In the genomic region with DNA sequence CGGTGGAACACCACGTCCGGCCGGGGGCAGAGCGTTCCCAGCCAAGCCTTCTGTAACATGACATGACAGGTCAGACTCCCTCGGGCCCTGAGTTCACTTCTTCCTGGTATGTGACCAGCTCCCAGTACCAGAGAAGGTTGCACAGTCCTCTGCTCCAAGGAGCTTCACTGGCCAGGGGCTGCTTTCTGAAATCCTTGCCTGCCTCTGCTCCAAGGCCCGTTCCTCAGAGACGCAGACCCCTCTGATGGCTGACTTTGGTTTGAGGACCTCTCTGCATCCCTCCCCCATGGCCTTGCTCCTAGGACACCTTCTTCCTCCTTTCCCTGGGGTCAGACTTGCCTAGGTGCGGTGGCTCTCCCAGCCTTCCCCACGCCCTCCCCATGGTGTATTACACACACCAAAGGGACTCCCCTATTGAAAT, we compare ENCODE assay signal across 2 cellular contexts.
TF ChIP-seq lines count a peak whose summit lies in the region.

No MANE protein-coding gene starts in this region.

TF ChIP-seq in SK-N-SH, 30 proteins besides CTCF, POLR2A, EP300 and RAD21 (continued from another document):
- TF ChIP-seq, protein P1, sequence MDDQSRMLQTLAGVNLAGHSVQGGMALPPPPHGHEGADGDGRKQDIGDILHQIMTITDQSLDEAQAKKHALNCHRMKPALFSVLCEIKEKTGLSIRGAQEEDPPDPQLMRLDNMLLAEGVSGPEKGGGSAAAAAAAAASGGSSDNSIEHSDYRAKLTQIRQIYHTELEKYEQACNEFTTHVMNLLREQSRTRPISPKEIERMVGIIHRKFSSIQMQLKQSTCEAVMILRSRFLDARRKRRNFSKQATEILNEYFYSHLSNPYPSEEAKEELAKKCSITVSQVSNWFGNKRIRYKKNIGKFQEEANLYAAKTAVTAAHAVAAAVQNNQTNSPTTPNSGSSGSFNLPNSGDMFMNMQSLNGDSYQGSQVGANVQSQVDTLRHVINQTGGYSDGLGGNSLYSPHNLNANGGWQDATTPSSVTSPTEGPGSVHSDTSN (IDR thresholded peaks at IDR 0.05) = no peak
- TF ChIP-seq JUND (IDR thresholded peaks at IDR 0.05) (no peak), CHD2 (IDR thresholded peaks at IDR 0.05; ENCODE audit: low read length, partially characterized antibody) (no peak), YY1 (IDR thresholded peaks at IDR 0.05; ENCODE audit: low read depth) (no peak)

TF ChIP-seq in SK-N-SH treated with all-trans-retinoic acid at 6 μM for 48 hours, 23 proteins besides CTCF, POLR2A, EP300 and RAD21 (continued from another document):
- TF ChIP-seq, protein P2, sequence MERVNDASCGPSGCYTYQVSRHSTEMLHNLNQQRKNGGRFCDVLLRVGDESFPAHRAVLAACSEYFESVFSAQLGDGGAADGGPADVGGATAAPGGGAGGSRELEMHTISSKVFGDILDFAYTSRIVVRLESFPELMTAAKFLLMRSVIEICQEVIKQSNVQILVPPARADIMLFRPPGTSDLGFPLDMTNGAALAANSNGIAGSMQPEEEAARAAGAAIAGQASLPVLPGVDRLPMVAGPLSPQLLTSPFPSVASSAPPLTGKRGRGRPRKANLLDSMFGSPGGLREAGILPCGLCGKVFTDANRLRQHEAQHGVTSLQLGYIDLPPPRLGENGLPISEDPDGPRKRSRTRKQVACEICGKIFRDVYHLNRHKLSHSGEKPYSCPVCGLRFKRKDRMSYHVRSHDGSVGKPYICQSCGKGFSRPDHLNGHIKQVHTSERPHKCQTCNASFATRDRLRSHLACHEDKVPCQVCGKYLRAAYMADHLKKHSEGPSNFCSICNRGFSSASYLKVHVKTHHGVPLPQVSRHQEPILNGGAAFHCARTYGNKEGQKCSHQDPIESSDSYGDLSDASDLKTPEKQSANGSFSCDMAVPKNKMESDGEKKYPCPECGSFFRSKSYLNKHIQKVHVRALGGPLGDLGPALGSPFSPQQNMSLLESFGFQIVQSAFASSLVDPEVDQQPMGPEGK (CRISPR knock-in tag; IDR thresholded peaks at IDR 0.05; ENCODE audit: borderline replicate concordance) = no peak
- TF ChIP-seq BACH2 (CRISPR knock-in tag; IDR thresholded peaks at IDR 0.05; ENCODE audit: borderline replicate concordance) (no peak), TCF4 (CRISPR knock-in tag; IDR thresholded peaks at IDR 0.05; ENCODE audit: borderline replicate concordance) (no peak), OSR1 (CRISPR knock-in tag; IDR thresholded peaks at IDR 0.05) (no peak), GLIS3 (CRISPR knock-in tag; IDR thresholded peaks at IDR 0.05) (no peak), ZNF565 (CRISPR knock-in tag; conservative IDR thresholded peaks at IDR 0.05; ENCODE audit: low read depth) (no peak), ISL1 (CRISPR knock-in tag; IDR thresholded peaks at IDR 0.05) (no peak), ZFP3 (CRISPR knock-in tag; IDR thresholded peaks at IDR 0.05) (no peak), ZFP30 (CRISPR knock-in tag; IDR thresholded peaks at IDR 0.05) (no peak), ARNTL (CRISPR knock-in tag; IDR thresholded peaks at IDR 0.05; ENCODE audit: borderline replicate concordance, low read depth) (no peak), ESRRG (CRISPR knock-in tag; IDR thresholded peaks at IDR 0.05) (no peak), ZC3H10 (CRISPR knock-in tag; IDR thresholded peaks at IDR 0.05) (no peak), SNAI2 (CRISPR knock-in tag; IDR thresholded peaks at IDR 0.05) (no peak), RARB (CRISPR knock-in tag; IDR thresholded peaks at IDR 0.05) (no peak), PPARA (CRISPR knock-in tag; IDR thresholded peaks at IDR 0.05; ENCODE audit: borderline replicate concordance) (no peak), ZNF8 (CRISPR knock-in tag; IDR thresholded peaks at IDR 0.05) (no peak)
- TF ChIP-seq, protein P3, sequence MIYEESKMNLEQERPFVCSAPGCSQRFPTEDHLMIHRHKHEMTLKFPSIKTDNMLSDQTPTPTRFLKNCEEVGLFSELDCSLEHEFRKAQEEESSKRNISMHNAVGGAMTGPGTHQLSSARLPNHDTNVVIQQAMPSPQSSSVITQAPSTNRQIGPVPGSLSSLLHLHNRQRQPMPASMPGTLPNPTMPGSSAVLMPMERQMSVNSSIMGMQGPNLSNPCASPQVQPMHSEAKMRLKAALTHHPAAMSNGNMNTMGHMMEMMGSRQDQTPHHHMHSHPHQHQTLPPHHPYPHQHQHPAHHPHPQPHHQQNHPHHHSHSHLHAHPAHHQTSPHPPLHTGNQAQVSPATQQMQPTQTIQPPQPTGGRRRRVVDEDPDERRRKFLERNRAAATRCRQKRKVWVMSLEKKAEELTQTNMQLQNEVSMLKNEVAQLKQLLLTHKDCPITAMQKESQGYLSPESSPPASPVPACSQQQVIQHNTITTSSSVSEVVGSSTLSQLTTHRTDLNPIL (CRISPR knock-in tag; IDR thresholded peaks at IDR 0.05; ENCODE audit: low read depth) = no peak
- TF ChIP-seq, protein P4, sequence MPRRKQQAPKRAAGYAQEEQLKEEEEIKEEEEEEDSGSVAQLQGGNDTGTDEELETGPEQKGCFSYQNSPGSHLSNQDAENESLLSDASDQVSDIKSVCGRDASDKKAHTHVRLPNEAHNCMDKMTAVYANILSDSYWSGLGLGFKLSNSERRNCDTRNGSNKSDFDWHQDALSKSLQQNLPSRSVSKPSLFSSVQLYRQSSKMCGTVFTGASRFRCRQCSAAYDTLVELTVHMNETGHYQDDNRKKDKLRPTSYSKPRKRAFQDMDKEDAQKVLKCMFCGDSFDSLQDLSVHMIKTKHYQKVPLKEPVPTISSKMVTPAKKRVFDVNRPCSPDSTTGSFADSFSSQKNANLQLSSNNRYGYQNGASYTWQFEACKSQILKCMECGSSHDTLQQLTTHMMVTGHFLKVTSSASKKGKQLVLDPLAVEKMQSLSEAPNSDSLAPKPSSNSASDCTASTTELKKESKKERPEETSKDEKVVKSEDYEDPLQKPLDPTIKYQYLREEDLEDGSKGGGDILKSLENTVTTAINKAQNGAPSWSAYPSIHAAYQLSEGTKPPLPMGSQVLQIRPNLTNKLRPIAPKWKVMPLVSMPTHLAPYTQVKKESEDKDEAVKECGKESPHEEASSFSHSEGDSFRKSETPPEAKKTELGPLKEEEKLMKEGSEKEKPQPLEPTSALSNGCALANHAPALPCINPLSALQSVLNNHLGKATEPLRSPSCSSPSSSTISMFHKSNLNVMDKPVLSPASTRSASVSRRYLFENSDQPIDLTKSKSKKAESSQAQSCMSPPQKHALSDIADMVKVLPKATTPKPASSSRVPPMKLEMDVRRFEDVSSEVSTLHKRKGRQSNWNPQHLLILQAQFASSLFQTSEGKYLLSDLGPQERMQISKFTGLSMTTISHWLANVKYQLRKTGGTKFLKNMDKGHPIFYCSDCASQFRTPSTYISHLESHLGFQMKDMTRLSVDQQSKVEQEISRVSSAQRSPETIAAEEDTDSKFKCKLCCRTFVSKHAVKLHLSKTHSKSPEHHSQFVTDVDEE (CRISPR knock-in tag; IDR thresholded peaks at IDR 0.05) = no peak
- TF ChIP-seq, protein P5, sequence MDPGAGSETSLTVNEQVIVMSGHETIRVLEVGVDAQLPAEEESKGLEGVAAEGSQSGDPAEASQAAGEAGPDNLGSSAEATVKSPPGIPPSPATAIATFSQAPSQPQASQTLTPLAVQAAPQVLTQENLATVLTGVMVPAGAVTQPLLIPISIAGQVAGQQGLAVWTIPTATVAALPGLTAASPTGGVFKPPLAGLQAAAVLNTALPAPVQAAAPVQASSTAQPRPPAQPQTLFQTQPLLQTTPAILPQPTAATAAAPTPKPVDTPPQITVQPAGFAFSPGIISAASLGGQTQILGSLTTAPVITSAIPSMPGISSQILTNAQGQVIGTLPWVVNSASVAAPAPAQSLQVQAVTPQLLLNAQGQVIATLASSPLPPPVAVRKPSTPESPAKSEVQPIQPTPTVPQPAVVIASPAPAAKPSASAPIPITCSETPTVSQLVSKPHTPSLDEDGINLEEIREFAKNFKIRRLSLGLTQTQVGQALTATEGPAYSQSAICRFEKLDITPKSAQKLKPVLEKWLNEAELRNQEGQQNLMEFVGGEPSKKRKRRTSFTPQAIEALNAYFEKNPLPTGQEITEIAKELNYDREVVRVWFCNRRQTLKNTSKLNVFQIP (CRISPR knock-in tag; IDR thresholded peaks at IDR 0.05; ENCODE audit: borderline replicate concordance, low read depth) = no peak
